13 cellular contexts compared by ENCODE assay signal in genomic region chr15:82105458-82106205, GRCh38. TPM values are rescaled to one million over a fixed set of nuclear protein-coding genes. Genes with fewer than 3 reads are reported as not detected.
DNase-seq lines count a peak whose midpoint lies in the region; ATAC-seq and TF ChIP-seq lines count a peak whose summit lies in the region.
"Had no signal": no experiment of that assay in that cellular context is flagged by ENCODE, and none has a peak within 500 bp of the region (broad histone marks: within the 10 kb centered on the region; RNA-seq: fewer than 3 reads in every experiment).

No MANE protein-coding gene starts in this region.

- H3K36me3 Mint-ChIP-seq in WTC11 = no peaks in the 10 kb centered on the region
- H3K36me3 Mint-ChIP-seq in CD14-positive monocyte = no peaks in the 10 kb centered on the region
- H3K36me3 Mint-ChIP-seq: activated naive CD4-positive, alpha-beta T cell treated with anti-CD3 and anti-CD28 coated beads, Interleukin-2, amount 50 U/mL, for 24 hours had no signal

- no peak overlapping the region for H3K27ac ChIP-seq in lung (ENCODE audit: low read depth in 1 of 2, low read length in 1 of 2)
- H3K27ac ChIP-seq: gastroesophageal sphincter, ovary had no signal

- TF ChIP-seq CTCF in WTC11 (IDR thresholded peaks at IDR 0.05) (no peak), lung (IDR thresholded peaks at IDR 0.05; ENCODE audit: control extremely low read depth, extremely low read depth) (no peak), CD14-positive monocyte (IDR thresholded peaks at IDR 0.05) (no peak)

- no peak overlapping the region for H3K4me3 Mint-ChIP-seq in WTC11
- no peak overlapping the region for H3K4me3 Mint-ChIP-seq in CD14-positive monocyte
- H3K4me3 Mint-ChIP-seq: activated naive CD4-positive, alpha-beta T cell treated with anti-CD3 and anti-CD28 coated beads, Interleukin-2, amount 50 U/mL, for 24 hours had no signal

- 55 to 63% methylated on average over 6 of the region's 6 CpGs for WGBS in lung, 2 donors

- H3K27me3 Mint-ChIP-seq in WTC11 (ENCODE audit: low read depth) (peaks cover 15% of the 10 kb centered on the region), CD14-positive monocyte (ENCODE audit: low read depth in 3 of 3) (peaks cover 1% of the 10 kb centered on the region in 3 donors)
- H3K27me3 Mint-ChIP-seq: activated naive CD4-positive, alpha-beta T cell treated with anti-CD3 and anti-CD28 coated beads, Interleukin-2, amount 50 U/mL, for 24 hours had no signal

- no peaks in the 10 kb centered on the region for H3K36me3 ChIP-seq in lung (ENCODE audit: control insufficient read depth in 2 of 2, insufficient read depth in 2 of 2, low read length in 2 of 2)
- H3K36me3 ChIP-seq: gastroesophageal sphincter, ovary had no signal

- POLR2A ChIA-PET in WTC11 (lab: Charles Lee) = interaction anchor here (0.7 kb wide), 1 partner anchor 1541 kb away, joined by 3 read pairs; no protein-coding TSS in a partner anchor

- H3K27me3 ChIP-seq in lung (ENCODE audit: control insufficient read depth, insufficient read depth) = no peaks in the 10 kb centered on the region
- H3K27me3 ChIP-seq: gastroesophageal sphincter, ovary had no signal

- H3K9me3 ChIP-seq in lung (ENCODE audit: control insufficient read depth in 2 of 2, insufficient read depth in 1 of 2, low read length in 1 of 2) = no peaks in the 10 kb centered on the region
- H3K9me3 ChIP-seq: gastroesophageal sphincter, ovary had no signal

- intact Hi-C loops in CD14-positive monocyte (cut with micrococcal nuclease) = loop anchor here in 1 of 2 donors (5.0 kb wide), 1 partner anchor 92 kb away; no protein-coding TSS in a partner anchor

- DNase-seq in COLO668 (lab: John Stamatoyannopoulos, UW; ENCODE audit: unreplicated experiment) = peak; percentile 73
- peak; percentile 56 for DNase-seq in LHCN-M2 (ENCODE audit: low read depth)
- DNase-seq in WTC11 (ENCODE audit: low spot score) = peak; percentile 35
- DNase-seq in lung (ENCODE audit: low spot score) = peak; percentile 33
- DNase-seq in central memory CD4-positive, alpha-beta T cell = no peak
- no peak for DNase-seq in middle frontal gyrus (ENCODE audit: extremely low spot score, low spot score)
- DNase-seq in stimulated activated CD4-positive, alpha-beta T cell treated with anti-CD3 and anti-CD28 coated beads, Interleukin-4, amount 100 ng/mL, for 24 hours = no peak
- no peak for DNase-seq in CD14-positive monocyte (ENCODE audit: low spot score)
- DNase-seq: DMS 273 treated with DMSO at 0.1 percent for 48 hours, NCI-H226, ovary had no signal

- no peaks in the 10 kb centered on the region for H3K4me1 ChIP-seq in lung (ENCODE audit: control insufficient read depth in 2 of 2, insufficient read depth in 2 of 2, low read length in 2 of 2)
- H3K4me1 ChIP-seq: gastroesophageal sphincter had no signal

- H3K4me3 ChIP-seq in lung = no peak overlapping the region
- H3K4me3 ChIP-seq: gastroesophageal sphincter, ovary had no signal

- H3K27ac Mint-ChIP-seq in WTC11 (no peak overlapping the region), CD14-positive monocyte (peak overlapping the region in 1 of 7 donors; percentile 31)
- H3K27ac Mint-ChIP-seq: activated naive CD4-positive, alpha-beta T cell treated with anti-CD3 and anti-CD28 coated beads, Interleukin-2, amount 50 U/mL, for 24 hours had no signal

- CTCF ChIA-PET in WTC11 (lab: Charles Lee) = interaction anchor here (0.8 to 1.3 kb wide), 6 partner anchors 18 to 292 kb away, joined by 3 to 7 read pairs (median 3); no protein-coding TSS in a partner anchor

- peak; percentile 41 for ATAC-seq in WTC11
- no peak for ATAC-seq in lung (ENCODE audit: insufficient read depth, low FRiP score)
- ATAC-seq: gastroesophageal sphincter had no signal

- no peaks in the 10 kb centered on the region for H3K9me3 Mint-ChIP-seq in WTC11
- H3K9me3 Mint-ChIP-seq in CD14-positive monocyte = peaks cover 0 to 2% (median 0%) of the 10 kb centered on the region in 7 donors
- H3K9me3 Mint-ChIP-seq: activated naive CD4-positive, alpha-beta T cell treated with anti-CD3 and anti-CD28 coated beads, Interleukin-2, amount 50 U/mL, for 24 hours had no signal

- peaks cover 10% of the 10 kb centered on the region for H3K4me1 Mint-ChIP-seq in WTC11
- H3K4me1 Mint-ChIP-seq in CD14-positive monocyte = peaks cover 4% of the 10 kb centered on the region
- H3K4me1 Mint-ChIP-seq: activated naive CD4-positive, alpha-beta T cell treated with anti-CD3 and anti-CD28 coated beads, Interleukin-2, amount 50 U/mL, for 24 hours had no signal

TF ChIP-seq in WTC11, 78 proteins besides CTCF, POLR2A, EP300 and RAD21:
- TF ChIP-seq RORB (CRISPR knock-in tag; IDR thresholded peaks at IDR 0.05) = no peak
- TF ChIP-seq USF2 (CRISPR knock-in tag; IDR thresholded peaks at IDR 0.05) = peak; percentile 59
- no peak for TF ChIP-seq JAZF1 (CRISPR knock-in tag; IDR thresholded peaks at IDR 0.05)
- TF ChIP-seq ZNF532 (CRISPR knock-in tag; IDR thresholded peaks at IDR 0.05; ENCODE audit: borderline replicate concordance) = no peak
TF ChIP-seq in WTC11: peak in this region for 1.

RNA-seq across cellular contexts. Expression of gene MEX3B, which starts 59.8 kb away (rescaled TPM):
- 7.2 and 9.8 TPM in 2 replicates for total RNA-seq in LHCN-M2 (2014; rRNA removed)
- polyA plus RNA-seq in LHCN-M2 (2012) = 6.9 TPM
- total RNA-seq in WTC11 (2021) = 8.5 to 8.9 TPM (median 8.8 TPM) in 3 replicates
- total RNA-seq in lung = 1 to 10 TPM; 2.5 to 6.3 TPM
- 1 to 10 TPM in 1 of 2 donors, under 1 TPM in 1; 0.89 to 1.0 TPM for polyA plus RNA-seq in lung
- polyA plus RNA-seq in CD14-positive monocyte = under 1 TPM in 1 of 2 donors, not detected in 1; 0.05 TPM

Comparison
In these comparisons a context has a peak if more than half of its experiments do, and no peak if none do; other contexts are left out.
1. DNase-seq: peak in COLO668 (single experiment), LHCN-M2 (single experiment), WTC11 (single experiment) and lung (single experiment); none in central memory CD4-positive, alpha-beta T cell (single experiment), middle frontal gyrus (single experiment), stimulated activated CD4-positive, alpha-beta T cell treated with anti-CD3 and anti-CD28 coated beads, Interleukin-4, amount 100 ng/mL, for 24 hours (single experiment) and CD14-positive monocyte (single experiment).